In genomic region chr5:55172051-55172899, GRCh38 we compare ENCODE assay signal across 8 cellular contexts. TPM values are rescaled to one million over a fixed set of nuclear protein-coding genes. Genes with fewer than 3 reads are reported as not detected.
DNase-seq lines count a peak whose midpoint lies in the region; ATAC-seq, FAIRE-seq and TF ChIP-seq lines count a peak whose summit lies in the region.

No MANE protein-coding gene starts in this region.

- FAIRE-seq in urothelium cell line (lab: Jason Lieb, UNC), result no peak

- POLR2A ChIA-PET in HEK293 (lab: Yijun Ruan, JAX), result interaction anchor here (0.7 kb wide), 1 partner anchor 10 kb away, joined by 5 read pairs; no protein-coding TSS in a partner anchor

- ATAC-seq in RWPE2 (ENCODE audit: low read depth), result peak; percentile 65
- ATAC-seq in omental fat pad (ENCODE audit: low FRiP score), result peak; percentile 72

- H3K36me3 ChIP-seq in HEK293 (ENCODE audit: control insufficient read depth in 2 of 2, insufficient read depth in 1 of 2, low read length in 2 of 2), result no peaks in the 10 kb centered on the region
- H3K36me3 ChIP-seq in MG63, result no peaks in the 10 kb centered on the region
- H3K36me3 ChIP-seq in RWPE2 (ENCODE audit: low read depth), result no peaks in the 10 kb centered on the region

- peak; percentile 56 for DNase-seq in GM04504 (ENCODE audit: low read depth)
- DNase-seq in MG63, result peak; percentile 45
- DNase-seq in RWPE2 (ENCODE audit: low spot score), result no peak
- DNase-seq in activated effector memory CD4-positive, alpha-beta T cell treated with anti-CD3 and anti-CD28 coated beads, Interleukin-2, amount 50 U/mL, for 16 hours, result peak; percentile 82
- peak; percentile 64 for DNase-seq in foreskin melanocyte
- no peak for DNase-seq in omental fat pad (ENCODE audit: low spot score)
- peak; percentile 76 for DNase-seq in urothelium cell line (ENCODE audit: low spot score)

- peak; percentile 83 for TF ChIP-seq CTCF in HEK293 (tag by site-specific recombination; IDR thresholded peaks at IDR 0.05)
- peak; percentile 97 for TF ChIP-seq CTCF in RWPE2 (IDR thresholded peaks at IDR 0.05; ENCODE audit: poor library complexity, severe bottlenecking)
- TF ChIP-seq CTCF in omental fat pad (IDR thresholded peaks at IDR 0.05), result peak in 1 of 3 donors; percentile 69

- CTCF ChIA-PET in HEK293 (lab: Yijun Ruan, JAX), result interaction anchor here (0.6 to 3.0 kb wide), 13 partner anchors 10 to 620 kb away, joined by 3 to 10 read pairs (median 4); partner anchors contain the start of genes DHX29, GPX8 and MTREX

- H3K27me3 ChIP-seq in MG63, result no peaks in the 10 kb centered on the region; the same call in 1 of the 2 replicates
- H3K27me3 ChIP-seq in RWPE2 (ENCODE audit: insufficient read depth, poor library complexity, severe bottlenecking), result no peaks in the 10 kb centered on the region

- H3K9me3 ChIP-seq in HEK293 (ENCODE audit: control insufficient read depth, insufficient read depth, low read depth, low read length), result no peaks in the 10 kb centered on the region
- H3K9me3 ChIP-seq in MG63, result no peaks in the 10 kb centered on the region
- H3K9me3 ChIP-seq in RWPE2 (ENCODE audit: severe bottlenecking), result no peaks in the 10 kb centered on the region

- H3K4me3 ChIP-seq in HEK293 (ENCODE audit: low read depth, low read length), result peak overlapping the region; percentile 49
- H3K4me3 ChIP-seq in MG63, result peak overlapping the region; percentile 49
- peak overlapping the region; percentile 42 for H3K4me3 ChIP-seq in RWPE2 (ENCODE audit: severe bottlenecking)

- H3K27ac ChIP-seq in HEK293 (ENCODE audit: extremely low read depth, low read depth, low read length) (no peak overlapping the region), RWPE2 (ENCODE audit: poor library complexity, severe bottlenecking) (no peak overlapping the region)

- H3K4me1 ChIP-seq in HEK293 (ENCODE audit: control insufficient read depth, insufficient read depth, low read length) (no peaks in the 10 kb centered on the region; the same call in 1 of the 2 replicates), RWPE2 (ENCODE audit: insufficient read depth, poor library complexity, severe bottlenecking) (peaks cover 11% of the 10 kb centered on the region)

TF ChIP-seq in HEK293, 187 proteins besides CTCF, POLR2A, EP300 and RAD21 (continues in another document):
- TF ChIP-seq ZNF354C (tag by site-specific recombination; IDR thresholded peaks at IDR 0.05; ENCODE audit: borderline replicate concordance, low read depth), result no peak
- TF ChIP-seq ZNF148 (tag by site-specific recombination; IDR thresholded peaks at IDR 0.05; ENCODE audit: borderline replicate concordance), result no peak
- no peak for TF ChIP-seq ZNF26 (tag by site-specific recombination; IDR thresholded peaks at IDR 0.05)
- peak; percentile 88; the same call in 1 of the 2 replicates for TF ChIP-seq ZSCAN30 (tag by site-specific recombination; IDR thresholded peaks at IDR 0.05)
- TF ChIP-seq ZNF416 (tag by site-specific recombination; IDR thresholded peaks at IDR 0.05), result no peak
- no peak for TF ChIP-seq ZNF555 (tag by site-specific recombination; conservative IDR thresholded peaks at IDR 0.05)
- TF ChIP-seq ZBTB7A (tag by site-specific recombination; IDR thresholded peaks at IDR 0.05; ENCODE audit: low read depth), result no peak
- TF ChIP-seq ZNF2 (tag by site-specific recombination; IDR thresholded peaks at IDR 0.05), result peak; percentile 42; the same call in 1 of the 2 replicates
- TF ChIP-seq ZBTB8A (tag by site-specific recombination; IDR thresholded peaks at IDR 0.05), result 0 out of 2 replicates have a peak, but pooled peaks have one; percentile 3
- TF ChIP-seq SCRT2 (tag by site-specific recombination; IDR thresholded peaks at IDR 0.05), result peak; percentile 97
- 0 out of 2 replicates have a peak, but pooled peaks have one; percentile 32 for TF ChIP-seq ZNF24 (tag by site-specific recombination; IDR thresholded peaks at IDR 0.05)
- TF ChIP-seq ZNF394 (tag by site-specific recombination; IDR thresholded peaks at IDR 0.05; ENCODE audit: borderline replicate concordance), result peak; percentile 19; the same call in 1 of the 2 replicates
- TF ChIP-seq ZNF362 (tag by site-specific recombination; IDR thresholded peaks at IDR 0.05), result peak; percentile 69; the same call in 1 of the 2 replicates
- no peak for TF ChIP-seq ZNF610 (tag by site-specific recombination; IDR thresholded peaks at IDR 0.05; ENCODE audit: borderline replicate concordance)
- TF ChIP-seq SCRT1 (tag by site-specific recombination; IDR thresholded peaks at IDR 0.05; ENCODE audit: borderline replicate concordance), result peak; percentile 86
- TF ChIP-seq REST (tag by site-specific recombination; IDR thresholded peaks at IDR 0.05), result no peak

RNA-seq across cellular contexts. Expression of gene CDC20B, which starts 0.7 kb away (rescaled TPM):
- total RNA-seq in MG63 (2014; rRNA removed; shearing (Covaris generic); ENCODE audit: low replicate concordance), result not detected in 2 replicates
- not detected for total RNA-seq in omental fat pad

RNA-seq across cellular contexts. Expression of gene GPX8, which starts 12.3 kb away (rescaled TPM):
- total RNA-seq in MG63 (2014; rRNA removed; shearing (Covaris generic); ENCODE audit: low replicate concordance), result 40.7 and 59.3 TPM in 2 replicates
- 10 to 100 TPM in 3 of 4 donors, 1 to 10 TPM in 1; 9.5 to 30.9 (median 17.7) TPM for total RNA-seq in omental fat pad

RNA-seq across cellular contexts. Expression of gene MCIDAS, which starts 54.8 kb away (rescaled TPM):
- 7.1 TPM in 1 of 2 replicates, not detected in the other for total RNA-seq in MG63 (2014; rRNA removed; shearing (Covaris generic); ENCODE audit: low replicate concordance)
- not detected for total RNA-seq in omental fat pad

Comparison
In these comparisons a context has a peak if more than half of its experiments do, and no peak if none do; other contexts are left out.
1. DNase-seq: peak in GM04504 (single experiment), MG63 (single experiment), activated effector memory CD4-positive, alpha-beta T cell treated with anti-CD3 and anti-CD28 coated beads, Interleukin-2, amount 50 U/mL, for 16 hours (single experiment), foreskin melanocyte (single experiment) and urothelium cell line (single experiment); none in RWPE2 (single experiment) and omental fat pad (single experiment).
2. Peak in every context shown above with its lines, with median percentiles within 50 percentile points of each other: H3K4me3 ChIP-seq.